Comparison of ENCODE assay signal across 1 cellular context in the genomic region with DNA sequence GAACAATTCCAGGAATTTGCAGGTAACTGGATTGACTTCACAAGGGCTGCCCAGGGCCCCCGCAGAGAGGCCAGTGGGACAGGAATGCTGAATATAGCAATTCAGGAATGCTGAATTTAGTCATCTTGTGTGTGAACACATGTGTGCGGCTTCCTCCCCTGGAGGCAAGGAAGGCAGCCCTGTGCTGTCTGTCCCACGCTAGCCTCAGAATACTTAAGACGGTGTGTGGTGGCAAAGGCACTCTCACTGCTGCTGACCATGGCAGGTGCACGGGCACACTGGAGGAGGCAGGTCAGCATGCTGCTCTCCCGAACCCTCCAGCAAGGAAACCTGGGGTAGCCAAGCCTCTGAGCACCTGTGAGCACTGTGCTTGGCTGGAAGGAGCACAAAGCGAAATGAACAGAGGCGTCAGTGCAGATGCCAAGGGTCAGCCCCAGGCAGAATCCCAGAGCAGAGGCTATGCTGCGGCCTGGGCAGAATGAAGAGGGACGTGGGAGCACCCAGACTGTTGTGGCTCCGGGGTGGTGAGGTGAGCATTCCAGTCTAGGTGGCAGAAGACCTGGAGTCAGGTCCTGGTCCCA.
TF ChIP-seq lines count a peak whose summit lies in the region.

No MANE protein-coding gene starts in this region.

TF ChIP-seq in H1, 55 proteins besides CTCF, POLR2A, EP300 and RAD21:
- no peak for TF ChIP-seq CHD1 (IDR thresholded peaks at IDR 0.05; ENCODE audit: low read depth, low read length)
- no peak for TF ChIP-seq BRCA1 (IDR thresholded peaks at IDR 0.05; ENCODE audit: low read depth, low read length)
- no peak for TF ChIP-seq GABPA (IDR thresholded peaks at IDR 0.05; ENCODE audit: borderline replicate concordance, insufficient read depth, low read length)
TF ChIP-seq in H1: peak in this region for 0.
